In the genomic region with DNA sequence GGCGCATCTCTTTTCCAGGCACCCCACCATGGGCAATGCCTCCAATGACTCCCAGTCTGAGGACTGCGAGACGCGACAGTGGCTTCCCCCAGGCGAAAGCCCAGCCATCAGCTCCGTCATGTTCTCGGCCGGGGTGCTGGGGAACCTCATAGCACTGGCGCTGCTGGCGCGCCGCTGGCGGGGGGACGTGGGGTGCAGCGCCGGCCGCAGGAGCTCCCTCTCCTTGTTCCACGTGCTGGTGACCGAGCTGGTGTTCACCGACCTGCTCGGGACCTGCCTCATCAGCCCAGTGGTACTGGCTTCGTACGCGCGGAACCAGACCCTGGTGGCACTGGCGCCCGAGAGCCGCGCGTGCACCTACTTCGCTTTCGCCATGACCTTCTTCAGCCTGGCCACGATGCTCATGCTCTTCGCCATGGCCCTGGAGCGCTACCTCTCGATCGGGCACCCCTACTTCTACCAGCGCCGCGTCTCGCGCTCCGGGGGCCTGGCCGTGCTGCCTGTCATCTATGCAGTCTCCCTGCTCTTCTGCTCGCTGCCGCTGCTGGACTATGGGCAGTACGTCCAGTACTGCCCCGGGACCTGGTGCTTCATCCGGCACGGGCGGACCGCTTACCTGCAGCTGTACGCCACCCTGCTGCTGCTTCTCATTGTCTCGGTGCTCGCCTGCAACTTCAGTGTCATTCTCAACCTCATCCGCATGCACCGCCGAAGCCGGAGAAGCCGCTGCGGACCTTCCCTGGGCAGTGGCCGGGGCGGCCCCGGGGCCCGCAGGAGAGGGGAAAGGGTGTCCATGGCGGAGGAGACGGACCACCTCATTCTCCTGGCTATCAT, we compare ENCODE assay signal across 8 cellular contexts. TPM values are rescaled to one million over a fixed set of nuclear protein-coding genes. Genes with fewer than 3 reads are reported as not detected.
DNase-seq lines count a peak whose midpoint lies in the region; ATAC-seq and TF ChIP-seq lines count a peak whose summit lies in the region.

No MANE protein-coding gene starts in this region.

- H3K4me3 ChIP-seq in A673 (ENCODE audit: low read depth, low read length, poor library complexity, severe bottlenecking) (peak overlapping the region; percentile 38), NT2/D1 (ENCODE audit: insufficient read length, low read depth) (peak overlapping the region; percentile 64), left ventricle myocardium inferior (peak overlapping the region; percentile 71)

- H3K9me3 ChIP-seq in A673 (ENCODE audit: low read depth, low read length, poor library complexity, severe bottlenecking): no peaks in the 10 kb centered on the region
- no peaks in the 10 kb centered on the region for H3K9me3 ChIP-seq in NT2/D1 (ENCODE audit: insufficient read depth, low read length)
- H3K9me3 ChIP-seq in left ventricle myocardium inferior (replicated peaks): no peaks in the 10 kb centered on the region

- H3K36me3 ChIP-seq in A673 (ENCODE audit: insufficient read depth, low read length, poor library complexity, severe bottlenecking): no peaks in the 10 kb centered on the region
- no peaks in the 10 kb centered on the region for H3K36me3 ChIP-seq in NT2/D1 (ENCODE audit: insufficient read depth, insufficient read length, low read length)
- no peaks in the 10 kb centered on the region for H3K36me3 ChIP-seq in left ventricle myocardium inferior

- H3K4me3 Mint-ChIP-seq in activated naive CD4-positive, alpha-beta T cell treated with anti-CD3 and anti-CD28 coated beads for 36 hours: peak overlapping the region; percentile 93

- no peaks in the 10 kb centered on the region for H3K9me3 Mint-ChIP-seq in activated naive CD4-positive, alpha-beta T cell treated with anti-CD3 and anti-CD28 coated beads for 36 hours

- no peak overlapping the region for H3K27ac ChIP-seq in A673 (ENCODE audit: low read depth, low read length, poor library complexity, severe bottlenecking)
- no peak overlapping the region for H3K27ac ChIP-seq in left ventricle myocardium inferior (replicated peaks)

- no TSS peak for BruUV-seq in A673 (replicated peaks; lab: Mats Ljungman, UMichigan)

- POLR2A ChIA-PET in A673 (lab: Charles Lee; ENCODE audit: low non-redundant PET): no interaction called here

- peak; percentile 16 for DNase-seq in A673 (ENCODE audit: low spot score)
- no peak for DNase-seq in NT2/D1 (ENCODE audit: low read depth, low spot score)
- DNase-seq in activated naive CD4-positive, alpha-beta T cell treated with anti-CD3 and anti-CD28 coated beads for 36 hours: peak; percentile 44
- DNase-seq in left ventricle myocardium inferior: peak; percentile 26
- peak; percentile 79 for DNase-seq in retina
- no peak for DNase-seq in NCI-H1694 (lab: John Stamatoyannopoulos, UW)
- DNase-seq in KG1 (lab: John Stamatoyannopoulos, UW): no peak

- peaks cover 19% of the 10 kb centered on the region for H3K27me3 Mint-ChIP-seq in activated naive CD4-positive, alpha-beta T cell treated with anti-CD3 and anti-CD28 coated beads for 36 hours (ENCODE audit: low read depth)

- CTCF ChIA-PET in A673 (lab: Charles Lee): no interaction called here
- CTCF ChIA-PET in activated naive CD4-positive, alpha-beta T cell treated with anti-CD3 and anti-CD28 coated beads for 36 hours (lab: Charles Lee): interaction anchor here (1.0 to 2.4 kb wide), 5 partner anchors 10 to 240 kb away, joined by 3 to 12 read pairs (median 5); no protein-coding TSS in a partner anchor

- H3K27ac Mint-ChIP-seq in activated naive CD4-positive, alpha-beta T cell treated with anti-CD3 and anti-CD28 coated beads for 36 hours: peak overlapping the region; percentile 79

- no peak for TF ChIP-seq CTCF in A673 (conservative IDR thresholded peaks at IDR 0.05; ENCODE audit: low read depth, low read length)
- no peak for TF ChIP-seq CTCF in left ventricle myocardium inferior (IDR thresholded peaks at IDR 0.05; ENCODE audit: borderline replicate concordance)

- peaks cover 1% of the 10 kb centered on the region for H3K36me3 Mint-ChIP-seq in activated naive CD4-positive, alpha-beta T cell treated with anti-CD3 and anti-CD28 coated beads for 36 hours (ENCODE audit: low read depth)

- no peaks in the 10 kb centered on the region for H3K4me1 ChIP-seq in A673 (ENCODE audit: insufficient read depth, low read length, poor library complexity, severe bottlenecking)
- H3K4me1 ChIP-seq in NT2/D1 (ENCODE audit: insufficient read depth, insufficient read length): no peaks in the 10 kb centered on the region
- peaks cover 24% of the 10 kb centered on the region for H3K4me1 ChIP-seq in left ventricle myocardium inferior

- peak; percentile 41 for ATAC-seq in GM19455 (IDR thresholded peaks at IDR 0.05; ENCODE audit: unreplicated experiment)

- peak overlapping the region; percentile 79 for H3K9ac ChIP-seq in NT2/D1 (ENCODE audit: insufficient read length, low read depth)

- intact Hi-C loops in A673 (cut with micrococcal nuclease; ENCODE audit: unreplicated experiment): loop anchor here (5.0 kb wide), 1 partner anchor 158 kb away; no protein-coding TSS in a partner anchor
- intact Hi-C loops in activated naive CD4-positive, alpha-beta T cell treated with anti-CD3 and anti-CD28 coated beads for 36 hours (cut with micrococcal nuclease): loop anchor here (1.0 to 5.0 kb wide), 5 partner anchors 11 to 478 kb away; a partner anchor contains a TSS
- intact Hi-C loops in left ventricle myocardium inferior (cut with micrococcal nuclease): no loop called here

- H3K27me3 ChIP-seq in A673 (replicated peaks; ENCODE audit: insufficient read depth, low read depth, low read length, poor library complexity) (peaks cover 64% of the 10 kb centered on the region), NT2/D1 (ENCODE audit: insufficient read depth, insufficient read length) (peaks cover 54% of the 10 kb centered on the region), left ventricle myocardium inferior (ENCODE audit: low read depth) (peaks cover 77% of the 10 kb centered on the region)

- H3K4me1 Mint-ChIP-seq in activated naive CD4-positive, alpha-beta T cell treated with anti-CD3 and anti-CD28 coated beads for 36 hours (ENCODE audit: low read depth): peaks cover 58% of the 10 kb centered on the region

RNA-seq across cellular contexts. Expression of a gene that starts 0.6 kb away (rescaled TPM):
- total RNA-seq in A673 (2021): not detected in 2 replicates
- total RNA-seq in activated naive CD4-positive, alpha-beta T cell treated with anti-CD3 and anti-CD28 coated beads for 36 hours: 1 to 10 TPM in 1 of 2 experiments, under 1 TPM in 1; 0.67 to 1.2 TPM
- total RNA-seq in left ventricle myocardium inferior: 0.60 TPM

RNA-seq across cellular contexts. Expression of a gene that starts 47.2 kb away (rescaled TPM):
- total RNA-seq in A673 (2021) (not detected in 2 replicates), left ventricle myocardium inferior (1.3 TPM)
- total RNA-seq in activated naive CD4-positive, alpha-beta T cell treated with anti-CD3 and anti-CD28 coated beads for 36 hours: not detected

Comparison
In these comparisons a context has a peak if more than half of its experiments do, and no peak if none do; other contexts are left out.
1. DNase-seq: peak in A673 (single experiment), activated naive CD4-positive, alpha-beta T cell treated with anti-CD3 and anti-CD28 coated beads for 36 hours (single experiment), left ventricle myocardium inferior (single experiment) and retina (single experiment); none in NT2/D1 (single experiment), NCI-H1694 (single experiment) and KG1 (single experiment).
2. Peak in every context shown above with its lines, with median percentiles within 50 percentile points of each other: H3K4me3 ChIP-seq.